1 cellular context compared by ENCODE assay signal in the genomic region with DNA sequence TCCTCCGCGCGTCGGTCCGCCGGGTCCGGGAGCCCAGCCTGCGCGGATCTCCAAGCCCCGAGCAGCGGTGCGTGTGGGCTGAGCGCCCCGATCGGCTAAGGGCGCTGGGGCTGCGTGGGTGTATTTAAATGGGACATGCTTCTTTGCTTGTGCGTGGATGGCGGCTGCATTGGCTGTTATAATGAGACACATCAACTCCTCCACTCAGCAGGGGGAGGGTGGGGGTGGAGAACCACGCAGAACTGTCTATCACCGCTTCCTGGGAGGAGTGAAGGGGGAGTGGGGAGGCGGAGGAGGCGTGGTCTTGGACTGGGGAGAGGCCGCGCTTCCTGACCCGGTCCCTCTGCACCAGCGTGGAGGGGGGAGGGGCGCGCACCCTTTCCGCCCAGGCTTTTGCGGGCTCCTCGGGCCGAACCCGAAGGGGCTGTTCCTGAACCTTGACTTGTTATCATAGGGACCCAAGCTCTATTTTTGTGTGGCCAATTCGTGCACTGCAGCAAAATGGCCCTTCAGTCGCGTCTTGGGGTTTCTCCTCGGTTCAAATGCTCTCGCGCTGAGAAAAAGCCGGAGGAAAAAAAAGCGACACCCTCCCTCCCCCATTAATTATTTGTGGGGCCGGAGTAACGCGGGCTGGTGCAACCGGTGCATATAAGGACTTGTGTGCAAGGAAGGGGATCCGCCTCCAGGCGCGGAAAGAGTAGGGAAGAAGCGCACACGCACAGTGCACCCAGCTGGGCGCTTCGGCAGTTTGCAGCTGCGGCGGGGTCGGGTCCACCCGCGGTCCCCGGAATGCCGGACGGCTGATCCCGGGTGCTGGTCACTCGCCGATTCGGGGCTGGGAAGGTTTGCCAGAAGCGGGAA.
A peak's percentile ranks its signal among the peaks of the same experiment; 100 is the strongest.
TF ChIP-seq lines count a peak whose summit lies in the region.

A gene (minus strand): TSS at position 180 of the 861 bp plus-strand sequence. CDS start 342 bp downstream, outside the sequence.

TF ChIP-seq in K562, 482 proteins besides CTCF, POLR2A, EP300 and RAD21 (continued from another document and continues in another):
- TF ChIP-seq, protein P1, sequence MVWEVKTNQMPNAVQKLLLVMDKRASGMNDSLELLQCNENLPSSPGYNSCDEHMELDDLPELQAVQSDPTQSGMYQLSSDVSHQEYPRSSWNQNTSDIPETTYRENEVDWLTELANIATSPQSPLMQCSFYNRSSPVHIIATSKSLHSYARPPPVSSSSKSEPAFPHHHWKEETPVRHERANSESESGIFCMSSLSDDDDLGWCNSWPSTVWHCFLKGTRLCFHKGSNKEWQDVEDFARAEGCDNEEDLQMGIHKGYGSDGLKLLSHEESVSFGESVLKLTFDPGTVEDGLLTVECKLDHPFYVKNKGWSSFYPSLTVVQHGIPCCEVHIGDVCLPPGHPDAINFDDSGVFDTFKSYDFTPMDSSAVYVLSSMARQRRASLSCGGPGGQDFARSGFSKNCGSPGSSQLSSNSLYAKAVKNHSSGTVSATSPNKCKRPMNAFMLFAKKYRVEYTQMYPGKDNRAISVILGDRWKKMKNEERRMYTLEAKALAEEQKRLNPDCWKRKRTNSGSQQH (CRISPR knock-in tag; IDR thresholded peaks at IDR 0.05): no peak
- TF ChIP-seq CCNT2 (IDR thresholded peaks at IDR 0.05; ENCODE audit: borderline replicate concordance, extremely low read depth, insufficient read length, low read depth, low read length) (peak; percentile 53), MXI1 (IDR thresholded peaks at IDR 0.05; ENCODE audit: low read depth, low read length) (peak; percentile 62), TBP (optimal IDR thresholded peaks at IDR 0.05; ENCODE audit: low read depth, low read length) (peak; percentile 76), ERF (CRISPR knock-in tag; IDR thresholded peaks at IDR 0.05) (peak; percentile 65; the same call in 1 of the 2 replicates), ILK (tag; IDR thresholded peaks at IDR 0.05; ENCODE audit: borderline replicate concordance, low read depth) (no peak), CXXC5 (CRISPR knock-in tag; IDR thresholded peaks at IDR 0.05) (peak; percentile 86), FOXK2 (conservative IDR thresholded peaks at IDR 0.05 in 1 of 2, IDR thresholded peaks at IDR 0.05 in 1 of 2; ENCODE audit: low read depth in 2 of 2) (peak in 1 of 2 experiments; percentile 44; a peak in 2 of 4 replicates), DPF2 (IDR thresholded peaks at IDR 0.05) (peak; percentile 50; the same call in 1 of the 2 replicates), NR2C1 (IDR thresholded peaks at IDR 0.05) (no peak), NR2C1 (tag; IDR thresholded peaks at IDR 0.05) (peak; percentile 51; the same call in 1 of the 2 replicates), NCOR1 (IDR thresholded peaks at IDR 0.05) (peak; percentile 22; the same call in 1 of the 2 replicates), KDM4B (IDR thresholded peaks at IDR 0.05; ENCODE audit: borderline replicate concordance in 2 of 2, low read depth in 1 of 2) (0 out of 4 replicates have a peak, but pooled peaks of 1 of the 2 experiments have one; percentile 26), KDM1A (IDR thresholded peaks at IDR 0.05) (peak in 1 of 2 experiments; percentile 55; a peak in 1 of 4 replicates), ATF1 (CRISPR knock-in tag; IDR thresholded peaks at IDR 0.05) (no peak), ATF1 (tag; IDR thresholded peaks at IDR 0.05) (peak; percentile 75), PHTF2 (CRISPR knock-in tag; IDR thresholded peaks at IDR 0.05) (no peak), ZNF197 (CRISPR knock-in tag; IDR thresholded peaks at IDR 0.05; ENCODE audit: low read depth) (no peak; the same call in 1 of the 2 replicates), SMAD4 (CRISPR knock-in tag; conservative IDR thresholded peaks at IDR 0.05) (peak; percentile 68; the same call in 1 of the 2 replicates), MCM3 (IDR thresholded peaks at IDR 0.05) (no peak), BCOR (IDR thresholded peaks at IDR 0.05) (peak; percentile 33; the same call in 1 of the 2 replicates), NCOA1 (IDR thresholded peaks at IDR 0.05; ENCODE audit: low read depth) (no peak), LEF1 (IDR thresholded peaks at IDR 0.05) (peak; percentile 86), DNMT1 (IDR thresholded peaks at IDR 0.05) (no peak), ILF3 (IDR thresholded peaks at IDR 0.05; ENCODE audit: borderline replicate concordance) (no peak), LCOR (CRISPR knock-in tag; IDR thresholded peaks at IDR 0.05) (0 out of 2 replicates have a peak, but pooled peaks have one; percentile 58), ASH1L (IDR thresholded peaks at IDR 0.05; ENCODE audit: borderline replicate concordance, low read depth, partially characterized antibody) (no peak), FOXA1 (IDR thresholded peaks at IDR 0.05; ENCODE audit: borderline replicate concordance) (no peak), PHF21A (IDR thresholded peaks at IDR 0.05; ENCODE audit: borderline replicate concordance, low read depth) (no peak), MIER1 (IDR thresholded peaks at IDR 0.05; ENCODE audit: low read depth) (no peak), HOXB6 (CRISPR knock-in tag; IDR thresholded peaks at IDR 0.05; ENCODE audit: borderline replicate concordance) (no peak), ZNF830 (CRISPR knock-in tag; IDR thresholded peaks at IDR 0.05) (no peak), ZSCAN29 (IDR thresholded peaks at IDR 0.05) (no peak)
- TF ChIP-seq, protein P2, sequence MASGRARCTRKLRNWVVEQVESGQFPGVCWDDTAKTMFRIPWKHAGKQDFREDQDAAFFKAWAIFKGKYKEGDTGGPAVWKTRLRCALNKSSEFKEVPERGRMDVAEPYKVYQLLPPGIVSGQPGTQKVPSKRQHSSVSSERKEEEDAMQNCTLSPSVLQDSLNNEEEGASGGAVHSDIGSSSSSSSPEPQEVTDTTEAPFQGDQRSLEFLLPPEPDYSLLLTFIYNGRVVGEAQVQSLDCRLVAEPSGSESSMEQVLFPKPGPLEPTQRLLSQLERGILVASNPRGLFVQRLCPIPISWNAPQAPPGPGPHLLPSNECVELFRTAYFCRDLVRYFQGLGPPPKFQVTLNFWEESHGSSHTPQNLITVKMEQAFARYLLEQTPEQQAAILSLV (tag; IDR thresholded peaks at IDR 0.05): no peak
- TF ChIP-seq, protein P3, sequence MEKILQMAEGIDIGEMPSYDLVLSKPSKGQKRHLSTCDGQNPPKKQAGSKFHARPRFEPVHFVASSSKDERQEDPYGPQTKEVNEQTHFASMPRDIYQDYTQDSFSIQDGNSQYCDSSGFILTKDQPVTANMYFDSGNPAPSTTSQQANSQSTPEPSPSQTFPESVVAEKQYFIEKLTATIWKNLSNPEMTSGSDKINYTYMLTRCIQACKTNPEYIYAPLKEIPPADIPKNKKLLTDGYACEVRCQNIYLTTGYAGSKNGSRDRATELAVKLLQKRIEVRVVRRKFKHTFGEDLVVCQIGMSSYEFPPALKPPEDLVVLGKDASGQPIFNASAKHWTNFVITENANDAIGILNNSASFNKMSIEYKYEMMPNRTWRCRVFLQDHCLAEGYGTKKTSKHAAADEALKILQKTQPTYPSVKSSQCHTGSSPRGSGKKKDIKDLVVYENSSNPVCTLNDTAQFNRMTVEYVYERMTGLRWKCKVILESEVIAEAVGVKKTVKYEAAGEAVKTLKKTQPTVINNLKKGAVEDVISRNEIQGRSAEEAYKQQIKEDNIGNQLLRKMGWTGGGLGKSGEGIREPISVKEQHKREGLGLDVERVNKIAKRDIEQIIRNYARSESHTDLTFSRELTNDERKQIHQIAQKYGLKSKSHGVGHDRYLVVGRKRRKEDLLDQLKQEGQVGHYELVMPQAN (IDR thresholded peaks at IDR 0.05; ENCODE audit: borderline replicate concordance): peak; percentile 58; the same call in 1 of the 2 replicates
- TF ChIP-seq, protein P4, sequence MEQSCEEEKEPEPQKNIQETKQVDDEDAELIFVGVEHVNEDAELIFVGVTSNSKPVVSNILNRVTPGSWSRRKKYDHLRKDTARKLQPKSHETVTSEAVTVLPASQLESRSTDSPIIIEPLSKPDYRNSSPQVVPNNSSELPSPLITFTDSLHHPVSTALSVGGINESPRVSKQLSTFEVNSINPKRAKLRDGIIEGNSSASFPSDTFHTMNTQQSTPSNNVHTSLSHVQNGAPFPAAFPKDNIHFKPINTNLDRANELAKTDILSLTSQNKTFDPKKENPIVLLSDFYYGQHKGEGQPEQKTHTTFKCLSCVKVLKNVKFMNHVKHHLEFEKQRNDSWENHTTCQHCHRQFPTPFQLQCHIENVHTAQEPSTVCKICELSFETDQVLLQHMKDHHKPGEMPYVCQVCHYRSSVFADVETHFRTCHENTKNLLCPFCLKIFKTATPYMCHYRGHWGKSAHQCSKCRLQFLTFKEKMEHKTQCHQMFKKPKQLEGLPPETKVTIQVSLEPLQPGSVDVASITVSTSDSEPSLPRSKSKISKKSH (CRISPR knock-in tag; IDR thresholded peaks at IDR 0.05): no peak
- TF ChIP-seq, protein P5, sequence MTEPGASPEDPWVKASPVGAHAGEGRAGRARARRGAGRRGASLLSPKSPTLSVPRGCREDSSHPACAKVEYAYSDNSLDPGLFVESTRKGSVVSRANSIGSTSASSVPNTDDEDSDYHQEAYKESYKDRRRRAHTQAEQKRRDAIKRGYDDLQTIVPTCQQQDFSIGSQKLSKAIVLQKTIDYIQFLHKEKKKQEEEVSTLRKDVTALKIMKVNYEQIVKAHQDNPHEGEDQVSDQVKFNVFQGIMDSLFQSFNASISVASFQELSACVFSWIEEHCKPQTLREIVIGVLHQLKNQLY (CRISPR knock-in tag; conservative IDR thresholded peaks at IDR 0.05): 0 out of 4 replicates have a peak, but pooled peaks of 1 of the 2 experiments have one; percentile 68
- TF ChIP-seq, protein P6, sequence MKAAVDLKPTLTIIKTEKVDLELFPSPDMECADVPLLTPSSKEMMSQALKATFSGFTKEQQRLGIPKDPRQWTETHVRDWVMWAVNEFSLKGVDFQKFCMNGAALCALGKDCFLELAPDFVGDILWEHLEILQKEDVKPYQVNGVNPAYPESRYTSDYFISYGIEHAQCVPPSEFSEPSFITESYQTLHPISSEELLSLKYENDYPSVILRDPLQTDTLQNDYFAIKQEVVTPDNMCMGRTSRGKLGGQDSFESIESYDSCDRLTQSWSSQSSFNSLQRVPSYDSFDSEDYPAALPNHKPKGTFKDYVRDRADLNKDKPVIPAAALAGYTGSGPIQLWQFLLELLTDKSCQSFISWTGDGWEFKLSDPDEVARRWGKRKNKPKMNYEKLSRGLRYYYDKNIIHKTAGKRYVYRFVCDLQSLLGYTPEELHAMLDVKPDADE (conservative IDR thresholded peaks at IDR 0.05; ENCODE audit: control insufficient read depth, low read depth, low read length): no peak; the same call in 1 of the 2 replicates
- TF ChIP-seq, protein P7, sequence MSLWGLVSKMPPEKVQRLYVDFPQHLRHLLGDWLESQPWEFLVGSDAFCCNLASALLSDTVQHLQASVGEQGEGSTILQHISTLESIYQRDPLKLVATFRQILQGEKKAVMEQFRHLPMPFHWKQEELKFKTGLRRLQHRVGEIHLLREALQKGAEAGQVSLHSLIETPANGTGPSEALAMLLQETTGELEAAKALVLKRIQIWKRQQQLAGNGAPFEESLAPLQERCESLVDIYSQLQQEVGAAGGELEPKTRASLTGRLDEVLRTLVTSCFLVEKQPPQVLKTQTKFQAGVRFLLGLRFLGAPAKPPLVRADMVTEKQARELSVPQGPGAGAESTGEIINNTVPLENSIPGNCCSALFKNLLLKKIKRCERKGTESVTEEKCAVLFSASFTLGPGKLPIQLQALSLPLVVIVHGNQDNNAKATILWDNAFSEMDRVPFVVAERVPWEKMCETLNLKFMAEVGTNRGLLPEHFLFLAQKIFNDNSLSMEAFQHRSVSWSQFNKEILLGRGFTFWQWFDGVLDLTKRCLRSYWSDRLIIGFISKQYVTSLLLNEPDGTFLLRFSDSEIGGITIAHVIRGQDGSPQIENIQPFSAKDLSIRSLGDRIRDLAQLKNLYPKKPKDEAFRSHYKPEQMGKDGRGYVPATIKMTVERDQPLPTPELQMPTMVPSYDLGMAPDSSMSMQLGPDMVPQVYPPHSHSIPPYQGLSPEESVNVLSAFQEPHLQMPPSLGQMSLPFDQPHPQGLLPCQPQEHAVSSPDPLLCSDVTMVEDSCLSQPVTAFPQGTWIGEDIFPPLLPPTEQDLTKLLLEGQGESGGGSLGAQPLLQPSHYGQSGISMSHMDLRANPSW (CRISPR knock-in tag; IDR thresholded peaks at IDR 0.05): no peak
- TF ChIP-seq, protein P8, sequence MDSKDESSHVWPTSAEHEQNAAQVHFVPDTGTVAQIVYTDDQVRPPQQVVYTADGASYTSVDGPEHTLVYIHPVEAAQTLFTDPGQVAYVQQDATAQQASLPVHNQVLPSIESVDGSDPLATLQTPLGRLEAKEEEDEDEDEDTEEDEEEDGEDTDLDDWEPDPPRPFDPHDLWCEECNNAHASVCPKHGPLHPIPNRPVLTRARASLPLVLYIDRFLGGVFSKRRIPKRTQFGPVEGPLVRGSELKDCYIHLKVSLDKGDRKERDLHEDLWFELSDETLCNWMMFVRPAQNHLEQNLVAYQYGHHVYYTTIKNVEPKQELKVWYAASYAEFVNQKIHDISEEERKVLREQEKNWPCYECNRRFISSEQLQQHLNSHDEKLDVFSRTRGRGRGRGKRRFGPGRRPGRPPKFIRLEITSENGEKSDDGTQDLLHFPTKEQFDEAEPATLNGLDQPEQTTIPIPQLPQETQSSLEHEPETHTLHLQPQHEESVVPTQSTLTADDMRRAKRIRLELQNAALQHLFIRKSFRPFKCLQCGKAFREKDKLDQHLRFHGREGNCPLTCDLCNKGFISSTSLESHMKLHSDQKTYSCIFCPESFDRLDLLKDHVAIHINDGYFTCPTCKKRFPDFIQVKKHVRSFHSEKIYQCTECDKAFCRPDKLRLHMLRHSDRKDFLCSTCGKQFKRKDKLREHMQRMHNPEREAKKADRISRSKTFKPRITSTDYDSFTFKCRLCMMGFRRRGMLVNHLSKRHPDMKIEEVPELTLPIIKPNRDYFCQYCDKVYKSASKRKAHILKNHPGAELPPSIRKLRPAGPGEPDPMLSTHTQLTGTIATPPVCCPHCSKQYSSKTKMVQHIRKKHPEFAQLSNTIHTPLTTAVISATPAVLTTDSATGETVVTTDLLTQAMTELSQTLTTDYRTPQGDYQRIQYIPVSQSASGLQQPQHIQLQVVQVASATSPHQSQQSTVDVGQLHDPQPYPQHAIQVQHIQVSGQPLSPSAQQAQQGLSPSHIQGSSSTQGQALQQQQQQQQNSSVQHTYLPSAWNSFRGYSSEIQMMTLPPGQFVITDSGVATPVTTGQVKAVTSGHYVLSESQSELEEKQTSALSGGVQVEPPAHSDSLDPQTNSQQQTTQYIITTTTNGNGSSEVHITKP (IDR thresholded peaks at IDR 0.05; ENCODE audit: partially characterized antibody): peak; percentile 87
- TF ChIP-seq, protein P9, sequence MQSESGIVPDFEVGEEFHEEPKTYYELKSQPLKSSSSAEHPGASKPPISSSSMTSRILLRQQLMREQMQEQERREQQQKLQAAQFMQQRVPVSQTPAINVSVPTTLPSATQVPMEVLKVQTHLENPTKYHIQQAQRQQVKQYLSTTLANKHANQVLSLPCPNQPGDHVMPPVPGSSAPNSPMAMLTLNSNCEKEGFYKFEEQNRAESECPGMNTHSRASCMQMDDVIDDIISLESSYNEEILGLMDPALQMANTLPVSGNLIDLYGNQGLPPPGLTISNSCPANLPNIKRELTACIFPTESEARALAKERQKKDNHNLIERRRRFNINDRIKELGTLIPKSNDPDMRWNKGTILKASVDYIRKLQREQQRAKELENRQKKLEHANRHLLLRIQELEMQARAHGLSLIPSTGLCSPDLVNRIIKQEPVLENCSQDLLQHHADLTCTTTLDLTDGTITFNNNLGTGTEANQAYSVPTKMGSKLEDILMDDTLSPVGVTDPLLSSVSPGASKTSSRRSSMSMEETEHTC (IDR thresholded peaks at IDR 0.05): no peak
- TF ChIP-seq, protein P10, sequence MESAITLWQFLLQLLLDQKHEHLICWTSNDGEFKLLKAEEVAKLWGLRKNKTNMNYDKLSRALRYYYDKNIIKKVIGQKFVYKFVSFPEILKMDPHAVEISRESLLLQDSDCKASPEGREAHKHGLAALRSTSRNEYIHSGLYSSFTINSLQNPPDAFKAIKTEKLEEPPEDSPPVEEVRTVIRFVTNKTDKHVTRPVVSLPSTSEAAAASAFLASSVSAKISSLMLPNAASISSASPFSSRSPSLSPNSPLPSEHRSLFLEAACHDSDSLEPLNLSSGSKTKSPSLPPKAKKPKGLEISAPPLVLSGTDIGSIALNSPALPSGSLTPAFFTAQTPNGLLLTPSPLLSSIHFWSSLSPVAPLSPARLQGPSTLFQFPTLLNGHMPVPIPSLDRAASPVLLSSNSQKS (CRISPR knock-in tag; IDR thresholded peaks at IDR 0.05): no peak
